In genomic region chr6:66189915-66190314, GRCh38 we compare ENCODE assay signal across 22 cellular contexts.
"Had no signal": no experiment of that assay in that cellular context is flagged by ENCODE, and none has a peak within 500 bp of the region (broad histone marks: within the 10 kb centered on the region; RNA-seq: fewer than 3 reads in every experiment).

No MANE protein-coding gene starts in this region.

- H3K36me3 ChIP-seq: gastrocnemius medialis, heart left ventricle, lower lobe of right lung, ovary, spleen, tibial artery had no signal

- H3K4me1 Mint-ChIP-seq: natural killer cell; stimulated activated memory B cell treated with anti-CD40 and anti-IgM and Interleukin-4, amounts not matched to agents 10 μg/mL and 1 μg/mL and 100 μg/mL, for 72 hours had no signal

- DNase-seq: cortex of kidney; effector CD4-positive, alpha-beta T cell; gastrocnemius medialis; heart left ventricle; hypothalamus; left ventricle myocardium superior; lower lobe of right lung; natural killer cell; occipital lobe; ovary; posterior cingulate gyrus; psoas muscle; right cardiac atrium; spleen; stimulated activated CD4-positive, alpha-beta T cell treated with anti-CD3 and anti-CD28 coated beads, Interleukin-4, amount 100 ng/mL, for 4 hours; stimulated activated naive CD8-positive, alpha-beta T cell treated with anti-CD3 and anti-CD28 coated beads, Interleukin-15, Interleukin-2, amounts not matched to agents 100 U/mL and 50 U/mL, for 24 hours; substantia nigra; testis; tibial artery had no signal

- H3K27ac ChIP-seq: gastrocnemius medialis, heart left ventricle, lower lobe of right lung, ovary, psoas muscle, skin epidermis, spleen, testis, tibial artery had no signal

- H3K4me1 ChIP-seq: gastrocnemius medialis, heart left ventricle, lower lobe of right lung, psoas muscle, spleen, testis, tibial artery had no signal

- H3K9me3 ChIP-seq: gastrocnemius medialis, lower lobe of right lung, ovary, psoas muscle, testis, tibial artery had no signal

- H3K4me3 ChIP-seq: gastrocnemius medialis, heart left ventricle, lower lobe of right lung, ovary, psoas muscle, skin epidermis, spleen, testis, tibial artery had no signal

- H3K9me3 Mint-ChIP-seq: type B pancreatic cell had no signal

- H3K27me3 ChIP-seq: gastrocnemius medialis, heart left ventricle, ovary, spleen, testis, tibial artery had no signal

- H3K4me3 Mint-ChIP-seq: natural killer cell; stimulated activated memory B cell treated with anti-CD40 and anti-IgM and Interleukin-4, amounts not matched to agents 10 μg/mL and 1 μg/mL and 100 μg/mL, for 72 hours; type B pancreatic cell had no signal

- H3K27me3 Mint-ChIP-seq: stimulated activated memory B cell treated with anti-CD40 and anti-IgM and Interleukin-4, amounts not matched to agents 10 μg/mL and 1 μg/mL and 100 μg/mL, for 72 hours; type B pancreatic cell had no signal

- H3K36me3 Mint-ChIP-seq: natural killer cell; stimulated activated memory B cell treated with anti-CD40 and anti-IgM and Interleukin-4, amounts not matched to agents 10 μg/mL and 1 μg/mL and 100 μg/mL, for 72 hours; type B pancreatic cell had no signal

- H3K27ac Mint-ChIP-seq: natural killer cell; stimulated activated memory B cell treated with anti-CD40 and anti-IgM and Interleukin-4, amounts not matched to agents 10 μg/mL and 1 μg/mL and 100 μg/mL, for 72 hours had no signal

- ATAC-seq: gastrocnemius medialis; heart left ventricle; left ventricle myocardium superior; lower lobe of right lung; natural killer cell; psoas muscle; right cardiac atrium; stimulated activated memory B cell treated with anti-CD40 and anti-IgM and Interleukin-4, amounts not matched to agents 10 μg/mL and 1 μg/mL and 100 μg/mL, for 72 hours; stimulated activated naive CD8-positive, alpha-beta T cell treated with anti-CD3 and anti-CD28 coated beads, Interleukin-15, Interleukin-2, amounts not matched to agents 100 U/mL and 50 U/mL, for 24 hours had no signal
